ENCODE assay signal across 9 cellular contexts in genomic region chr18:32271649-32272324, GRCh38.
DNase-seq lines count a peak whose midpoint lies in the region; TF ChIP-seq lines count a peak whose summit lies in the region.
"Had no signal": no experiment of that assay in that cellular context is flagged by ENCODE, and none has a peak within 500 bp of the region (broad histone marks: within the 10 kb centered on the region; RNA-seq: fewer than 3 reads in every experiment).

No MANE protein-coding gene starts in this region.

- H3K9ac ChIP-seq in H9 (ENCODE audit: extremely low read depth, insufficient read length, low read length), result no peak overlapping the region

- no peaks in the 10 kb centered on the region for H3K27me3 Mint-ChIP-seq in H9 (ENCODE audit: low read depth)

- TF ChIP-seq CTCF in H9 (conservative IDR thresholded peaks at IDR 0.05), result peak; percentile 79
- peak; percentile 46 for TF ChIP-seq CTCF in WERI-Rb-1 (IDR thresholded peaks at IDR 0.05; ENCODE audit: low read depth, low read length)
- TF ChIP-seq CTCF in sigmoid colon (IDR thresholded peaks at IDR 0.05), result peak; percentile 57 to 70 (median 60)

- H3K27me3 ChIP-seq in H9 (ENCODE audit: insufficient read depth, low read length) (no peaks in the 10 kb centered on the region), WERI-Rb-1 (ENCODE audit: insufficient read depth, low read depth, severe bottlenecking) (peaks cover 63% of the 10 kb centered on the region), sigmoid colon (no peaks in the 10 kb centered on the region)

- H3K23ac ChIP-seq in H9 (ENCODE audit: insufficient read length, low read depth, low read length), result no peak overlapping the region

- H3K4me3 Mint-ChIP-seq in H9, result no peak overlapping the region
- H3K4me3 Mint-ChIP-seq: dendritic cell treated with granulocyte-macrophage colony-stimulating factor and Interleukin-4, amounts not matched to agents 40 ng/mL and 50 ng/mL, for 4 days had no signal

- H2BK5ac ChIP-seq in H9 (ENCODE audit: insufficient read length, low read length), result no peak overlapping the region

- no peaks in the 10 kb centered on the region for H3K36me3 ChIP-seq in WERI-Rb-1
- H3K36me3 ChIP-seq in sigmoid colon, result peaks cover 0 to 33% (median 7%) of the 10 kb centered on the region in 4 donors

- H3K27ac ChIP-seq in H9 (ENCODE audit: insufficient read length, low read depth, low read length), result no peak overlapping the region
- H3K27ac ChIP-seq in WERI-Rb-1, result no peak overlapping the region
- H3K27ac ChIP-seq in sigmoid colon, result no peak overlapping the region

- no peak overlapping the region for H2AFZ ChIP-seq in H9 (ENCODE audit: low read length)

- peaks cover 0 to 14% (median 6%) of the 10 kb centered on the region in 3 experiments; a peak in 6 of 7 replicates for H3K36me3 Mint-ChIP-seq in H9 (ENCODE audit: insufficient read depth in 1 of 3, low read depth in 3 of 3)

- no peak overlapping the region for H2BK12ac ChIP-seq in H9 (ENCODE audit: insufficient read length, low read depth, low read length)

- no peak overlapping the region for H3K4me2 ChIP-seq in H9 (ENCODE audit: insufficient read depth, insufficient read length, low read length)

- no peaks in the 10 kb centered on the region for H4K20me1 ChIP-seq in H9 (ENCODE audit: control insufficient read depth, insufficient read depth, insufficient read length)

- H3K9me3 ChIP-seq in H9 (ENCODE audit: control insufficient read depth, low read depth, low read length) (no peaks in the 10 kb centered on the region), WERI-Rb-1 (ENCODE audit: severe bottlenecking) (no peaks in the 10 kb centered on the region), sigmoid colon (no peaks in the 10 kb centered on the region)

- H4K5ac ChIP-seq in H9 (ENCODE audit: insufficient read length, low read depth, low read length), result no peak overlapping the region

- no peak overlapping the region for H3K4ac ChIP-seq in H9 (ENCODE audit: low read depth, low read length)

- intact Hi-C loops in sigmoid colon (cut with DNase I), result loop anchor here (1.0 to 2.0 kb wide), 2 partner anchors 199 to 281 kb away; partner anchors contain the start of gene GAREM1

- peak overlapping the region in 2 of 3 experiments; percentile 39 to 42; a peak in 2 of 7 replicates for H3K27ac Mint-ChIP-seq in H9
- H3K27ac Mint-ChIP-seq: dendritic cell treated with granulocyte-macrophage colony-stimulating factor and Interleukin-4, amounts not matched to agents 40 ng/mL and 50 ng/mL, for 4 days had no signal

- H3K14ac ChIP-seq in H9 (ENCODE audit: insufficient read depth, low read length), result no peak overlapping the region

- DNase-seq in stimulated activated CD4-positive, alpha-beta T cell treated with anti-CD3 and anti-CD28 coated beads, Interleukin-1b, Interleukin-23, amount 100 ng/mL, for 48 hours, result peak; percentile 5
- DNase-seq in stimulated activated CD4-positive, alpha-beta T cell treated with anti-CD3 and anti-CD28 coated beads, Interleukin-12 subunit alpha, Interleukin-12 subunit beta, amount 100 ng/mL, for 4 hours, result no peak
- DNase-seq in H9 (no peak), NAMALWA (ENCODE audit: low spot score) (peak; percentile 51), WERI-Rb-1 (peak; percentile 14), glomerular visceral epithelial cell (ENCODE audit: extremely low spot score) (peak; percentile 39), sigmoid colon (no peak), cerebellar nuclear complex (lab: John Stamatoyannopoulos, UW) (no peak)

- no peaks in the 10 kb centered on the region for H3K23me2 ChIP-seq in H9 (ENCODE audit: insufficient read length, low read depth, low read length, poor library complexity, severe bottlenecking)

- no peak overlapping the region for H3T11ph ChIP-seq in H9 (ENCODE audit: low read length)

- no peak overlapping the region for H2AK5ac ChIP-seq in H9 (ENCODE audit: insufficient read length, low read length)

- WGBS in H9 (ENCODE audit: extremely low coverage, insufficient read length, low lambda C conversion rate), result no CpG with 5 or more reads among the region's 6 CpGs
- 50 to 66% methylated on average over 6 of the region's 6 CpGs for WGBS in sigmoid colon, 2 donors

- H3K9me3 Mint-ChIP-seq in H9, result no peaks in the 10 kb centered on the region
- H3K9me3 Mint-ChIP-seq: dendritic cell treated with granulocyte-macrophage colony-stimulating factor and Interleukin-4, amounts not matched to agents 40 ng/mL and 50 ng/mL, for 4 days had no signal

- H3K56ac ChIP-seq in H9 (ENCODE audit: insufficient read length, low read depth, low read length), result no peak overlapping the region

- no peak overlapping the region for H4K8ac ChIP-seq in H9 (replicated peaks; ENCODE audit: insufficient read length, low read depth, low read length)

- no peak overlapping the region for H2BK120ac ChIP-seq in H9 (ENCODE audit: low read depth, low read length, poor library complexity, severe bottlenecking)

- TF ChIP-seq EP300 in sigmoid colon (IDR thresholded peaks at IDR 0.05), result no peak

- H2BK20ac ChIP-seq in H9 (ENCODE audit: low read depth, low read length, poor library complexity, severe bottlenecking), result no peak overlapping the region

- H3K4me1 Mint-ChIP-seq in H9, result peaks cover 21% of the 10 kb centered on the region in 2 experiments

- H3K4me1 ChIP-seq in H9 (ENCODE audit: insufficient read depth, low read length) (no peaks in the 10 kb centered on the region), sigmoid colon (peaks cover 0 to 7% (median 0%) of the 10 kb centered on the region in 4 donors)

- H3K4me3 ChIP-seq in WERI-Rb-1 (ENCODE audit: low read depth, low read length) (no peak overlapping the region), sigmoid colon (no peak overlapping the region)

- H3K79me2 ChIP-seq in H9 (ENCODE audit: insufficient read depth, low read length), result no peaks in the 10 kb centered on the region

- H3K18ac ChIP-seq in H9 (ENCODE audit: insufficient read length, low read depth, low read length), result no peak overlapping the region

- no peak overlapping the region for H4K91ac ChIP-seq in H9 (ENCODE audit: insufficient read length, low read depth, low read length)

- no peak overlapping the region for H2BK15ac ChIP-seq in H9 (ENCODE audit: low read depth, low read length)

- no peaks in the 10 kb centered on the region for H3K79me1 ChIP-seq in H9 (ENCODE audit: insufficient read depth, low read depth, low read length, poor library complexity, severe bottlenecking)

- no peak for TF ChIP-seq POLR2A in sigmoid colon (IDR thresholded peaks at IDR 0.05)

Comparison
In these comparisons a context has a peak if more than half of its experiments do, and no peak if none do; other contexts are left out.
1. DNase-seq: peak in stimulated activated CD4-positive, alpha-beta T cell treated with anti-CD3 and anti-CD28 coated beads, Interleukin-1b, Interleukin-23, amount 100 ng/mL, for 48 hours (single experiment), NAMALWA (single experiment), WERI-Rb-1 (single experiment) and glomerular visceral epithelial cell (single experiment); none in stimulated activated CD4-positive, alpha-beta T cell treated with anti-CD3 and anti-CD28 coated beads, Interleukin-12 subunit alpha, Interleukin-12 subunit beta, amount 100 ng/mL, for 4 hours (single experiment), H9 (single experiment), sigmoid colon (single experiment) and cerebellar nuclear complex (0 of 2).
2. Peak in every context shown above with its lines, with median percentiles within 50 percentile points of each other: CTCF ChIP-seq.